8 cellular contexts compared by ENCODE assay signal in the genomic region with DNA sequence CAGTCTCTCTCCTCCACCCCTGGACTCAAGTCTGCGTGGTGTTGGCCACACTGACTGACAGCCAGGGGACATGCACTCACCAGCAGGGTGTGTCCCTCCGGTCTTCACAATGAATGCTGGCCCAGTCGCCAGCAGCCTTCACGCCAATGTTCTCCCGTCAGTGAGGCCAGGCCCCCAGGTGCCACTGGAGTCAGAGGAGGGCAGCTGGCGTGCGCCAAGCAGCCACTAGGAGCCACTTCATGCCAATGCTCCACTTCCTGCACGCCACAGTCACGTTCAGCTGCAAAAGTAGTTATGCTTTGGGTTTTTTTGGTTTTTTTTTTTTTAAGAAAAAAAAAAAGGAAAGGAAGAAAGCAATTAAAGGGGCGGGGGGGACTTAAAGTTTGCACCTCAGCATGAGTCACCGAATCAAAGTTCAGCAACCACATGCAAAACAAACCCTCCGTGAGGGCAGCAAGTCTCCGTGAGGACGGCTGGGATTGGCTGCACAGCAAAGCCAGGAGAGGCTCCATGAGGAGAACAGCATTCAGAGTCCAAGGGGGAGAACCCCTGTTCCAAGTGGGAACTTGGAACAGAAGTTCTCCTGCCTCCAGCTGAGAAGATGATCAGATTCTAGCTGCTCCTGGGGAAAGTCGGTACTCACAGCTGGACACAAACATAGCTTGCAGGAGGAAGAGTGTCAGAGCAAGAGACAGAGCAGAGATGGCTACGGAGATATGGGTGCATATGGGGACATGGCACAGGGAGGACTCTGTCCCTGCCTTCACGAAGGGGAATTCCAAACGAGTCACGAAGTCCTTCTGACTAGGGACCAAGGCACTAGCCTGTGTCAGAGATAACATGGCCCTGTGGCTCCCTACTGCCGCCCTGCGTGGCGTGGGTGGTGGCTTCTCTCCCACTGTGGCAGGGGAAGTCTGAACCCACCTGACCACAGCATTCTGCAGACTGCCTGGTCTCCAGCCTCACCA. TPM values are rescaled to one million over a fixed set of nuclear protein-coding genes. Genes with fewer than 3 reads are reported as not detected.
A peak's percentile ranks its signal among the peaks of the same experiment; 100 is the strongest.
DNase-seq lines count a peak whose midpoint lies in the region; ATAC-seq and TF ChIP-seq lines count a peak whose summit lies in the region.

A gene (minus strand): TSS at position 282 of the 968 bp plus-strand sequence. CDS start 10,471 bp downstream, outside the sequence.

- no peaks in the 10 kb centered on the region for H3K27me3 ChIP-seq in neutrophil

- peak within 1 kb of the TSS; percentile 83 to 95 for H3K4me3 Mint-ChIP-seq in CD14-positive monocyte
- H3K4me3 Mint-ChIP-seq in dendritic cell treated with granulocyte-macrophage colony-stimulating factor and Interleukin-4, amounts not matched to agents 40 ng/mL and 50 ng/mL, for 4 days = peak within 1 kb of the TSS; percentile 76

- peaks cover 0 to 5% (median 2%) of the 10 kb centered on the region in 3 donors for H3K27me3 Mint-ChIP-seq in CD14-positive monocyte (ENCODE audit: low read depth in 3 of 3)
- no peaks in the 10 kb centered on the region for H3K27me3 Mint-ChIP-seq in dendritic cell treated with granulocyte-macrophage colony-stimulating factor and Interleukin-4, amounts not matched to agents 40 ng/mL and 50 ng/mL, for 4 days

- peaks cover 75% of the 10 kb centered on the region for H3K4me1 Mint-ChIP-seq in CD14-positive monocyte
- peaks cover 75% of the 10 kb centered on the region for H3K4me1 Mint-ChIP-seq in dendritic cell treated with granulocyte-macrophage colony-stimulating factor and Interleukin-4, amounts not matched to agents 40 ng/mL and 50 ng/mL, for 4 days (ENCODE audit: low read depth)

- H3K27ac ChIP-seq in neutrophil = peak within 1 kb of the TSS; percentile 79

- peaks cover 29 to 30% of the 10 kb centered on the region in 2 experiments for H3K4me1 ChIP-seq in neutrophil (ENCODE audit: control insufficient read depth in 1 of 2, insufficient read depth in 1 of 2, low read depth in 1 of 2, low read length in 1 of 2)

- peak; percentile 36 for ATAC-seq in GM19467 (IDR thresholded peaks at IDR 0.05; ENCODE audit: unreplicated experiment)

- H3K9me3 ChIP-seq in neutrophil = no peaks in the 10 kb centered on the region

- peak within 1 kb of the TSS; percentile 92 to 99 (median 98) for H3K27ac Mint-ChIP-seq in CD14-positive monocyte
- peak within 1 kb of the TSS; percentile 99 for H3K27ac Mint-ChIP-seq in dendritic cell treated with granulocyte-macrophage colony-stimulating factor and Interleukin-4, amounts not matched to agents 40 ng/mL and 50 ng/mL, for 4 days

- DNase-seq in CD14-positive monocyte (ENCODE audit: low spot score) (peak; percentile 72), HK-2 (ENCODE audit: unreplicated experiment) (peak; percentile 40), NCI-H2171 (lab: John Stamatoyannopoulos, UW) (no peak), globus pallidus (ENCODE audit: low spot score) (no peak)
- DNase-seq in activated CD4-positive, alpha-beta T cell treated with anti-CD3 and anti-CD28 coated beads for 1 hour = peak; percentile 74

- peaks cover 3% of the 10 kb centered on the region in 2 donors for H3K36me3 Mint-ChIP-seq in CD14-positive monocyte
- peaks cover 18% of the 10 kb centered on the region for H3K36me3 Mint-ChIP-seq in dendritic cell treated with granulocyte-macrophage colony-stimulating factor and Interleukin-4, amounts not matched to agents 40 ng/mL and 50 ng/mL, for 4 days (ENCODE audit: low read depth)

- H3K36me3 ChIP-seq in neutrophil = no peaks in the 10 kb centered on the region

- intact Hi-C loops in CD14-positive monocyte (cut with micrococcal nuclease) = no loop called here
- intact Hi-C loops in dendritic cell treated with granulocyte-macrophage colony-stimulating factor and Interleukin-4, amounts not matched to agents 40 ng/mL and 50 ng/mL, for 4 days (cut with micrococcal nuclease) = loop anchor here (1.0 to 5.0 kb wide), 2 partner anchors 29 to 33 kb away; no protein-coding TSS in a partner anchor

- H3K9me3 Mint-ChIP-seq in CD14-positive monocyte = no peaks in the 10 kb centered on the region
- no peaks in the 10 kb centered on the region for H3K9me3 Mint-ChIP-seq in dendritic cell treated with granulocyte-macrophage colony-stimulating factor and Interleukin-4, amounts not matched to agents 40 ng/mL and 50 ng/mL, for 4 days

- TF ChIP-seq CTCF in CD14-positive monocyte (IDR thresholded peaks at IDR 0.05) (peak; percentile 60), neutrophil (IDR thresholded peaks at IDR 0.05) (no peak)

- no peak within 1 kb of the TSS for H3K4me3 ChIP-seq in neutrophil (ENCODE audit: low read depth in 1 of 2, low read length in 1 of 2)

RNA-seq across cellular contexts. Expression of the gene that starts here (rescaled TPM):
- polyA plus RNA-seq in CD14-positive monocyte = 1 to 10 TPM in 1 of 2 donors, under 1 TPM in 1; 0.96 to 1.2 TPM

Comparison
In these comparisons a context has a peak if more than half of its experiments do, and no peak if none do; other contexts are left out.
1. DNase-seq: peak in CD14-positive monocyte (single experiment), HK-2 (single experiment) and activated CD4-positive, alpha-beta T cell treated with anti-CD3 and anti-CD28 coated beads for 1 hour (single experiment); none in NCI-H2171 (single experiment) and globus pallidus (single experiment).